ENCODE assay signal across 25 cellular contexts in the genomic region with DNA sequence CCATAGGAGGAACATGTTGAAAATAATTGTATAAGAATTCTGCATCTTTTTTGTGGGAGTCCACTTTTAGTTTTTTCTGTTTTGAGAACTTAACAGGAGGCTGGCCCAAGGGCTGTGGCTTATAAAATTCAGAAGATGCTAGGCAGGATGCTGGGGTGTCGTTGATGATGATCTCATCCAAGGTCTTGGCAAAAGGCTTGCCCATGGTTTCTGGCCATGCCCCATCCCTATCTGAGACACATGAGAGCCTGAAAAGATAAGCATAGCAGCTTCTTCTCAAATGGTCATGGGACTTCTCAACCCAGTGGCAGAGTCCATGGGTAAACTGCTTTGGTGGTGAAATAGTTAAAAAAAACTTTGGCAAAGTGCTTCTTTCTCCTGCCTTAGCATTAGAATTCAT.
"Had no signal": no experiment of that assay in that cellular context is flagged by ENCODE, and none has a peak within 500 bp of the region (broad histone marks: within the 10 kb centered on the region; RNA-seq: fewer than 3 reads in every experiment).

No MANE protein-coding gene starts in this region.

- DNase-seq: activated CD4-positive, alpha-beta T cell treated with anti-CD3 and anti-CD28 coated beads, Interleukin-2, amount 10 ng/mL, durations not matched to agents 24 days and 14 days; activated CD8-positive, alpha-beta memory T cell treated with anti-CD3 and anti-CD28 coated beads, Interleukin-2, amount 10 ng/mL, durations not matched to agents 7 days and 5 days; activated CD8-positive, alpha-beta T cell treated with anti-CD3 and anti-CD28 coated beads for 36 hours; activated gamma-delta T cell treated with Interleukin-2 at 50 U/mL for 16 hours; aorta; brain microvascular endothelial cell; caudate nucleus; effector memory CD4-positive, alpha-beta T cell; head of caudate nucleus; left cardiac atrium; pancreas; psoas muscle; right cardiac atrium; stimulated activated CD4-positive, alpha-beta T cell treated with anti-CD3 and anti-CD28 coated beads, Interleukin-2, amount 100 ng/mL, for 24 hours; stomach; T-helper 17 cell had no signal

- H3K4me3 ChIP-seq: gastroesophageal sphincter, pancreas, psoas muscle, skin epidermis, stomach, suprapubic skin, tibial nerve had no signal

- ATAC-seq: activated CD4-positive, CD25-positive, alpha-beta regulatory T cell treated with anti-CD3 and anti-CD28 coated beads, Interleukin-2, amount 50 U/mL, for 24 hours; activated CD8-positive, alpha-beta memory T cell treated with anti-CD3 and anti-CD28 coated beads, Interleukin-2, amount 10 ng/mL, durations not matched to agents 7 days and 5 days; activated CD8-positive, alpha-beta T cell treated with anti-CD3 and anti-CD28 coated beads for 36 hours; esophagus mucosa; gastroesophageal sphincter; pancreas; right cardiac atrium; stimulated activated effector memory CD8-positive, alpha-beta T cell treated with anti-CD3 and anti-CD28 coated beads, Interleukin-12 subunit alpha, Interleukin-12 subunit beta, amount 100 ng/mL, for 72 hours; T-helper 17 cell had no signal

- H3K27me3 ChIP-seq: brain microvascular endothelial cell, gastroesophageal sphincter, neutrophil, pancreas, stomach, suprapubic skin, tibial nerve had no signal

- H3K4me1 ChIP-seq: suprapubic skin had no signal

- H3K9me3 ChIP-seq: neutrophil, pancreas, psoas muscle, suprapubic skin had no signal

- H3K27ac ChIP-seq: brain microvascular endothelial cell, neutrophil, pancreas, psoas muscle, skin epidermis, stomach, suprapubic skin, tibial nerve, VCaP had no signal

- H3K36me3 ChIP-seq: neutrophil, pancreas had no signal
